ENCODE assay signal across 1 cellular context in genomic region chr9:6715153-6715754, GRCh38.
TF ChIP-seq lines count a peak whose summit lies in the region.

No MANE protein-coding gene starts in this region.

TF ChIP-seq in GM12878, 131 proteins besides CTCF, POLR2A, EP300 and RAD21:
- TF ChIP-seq MLLT1 (IDR thresholded peaks at IDR 0.05): peak; percentile 83; the same call in 1 of the 2 replicates
